8 cellular contexts compared by ENCODE assay signal in genomic region chr2:64049633-64050220, GRCh38. TPM values are rescaled to one million over a fixed set of nuclear protein-coding genes. Genes with fewer than 3 reads are reported as not detected.
DNase-seq lines count a peak whose midpoint lies in the region; ATAC-seq and TF ChIP-seq lines count a peak whose summit lies in the region.

No MANE protein-coding gene starts in this region.

- no peaks in the 10 kb centered on the region for H3K4me1 ChIP-seq in breast epithelium

- no peak overlapping the region for H3K4me3 Mint-ChIP-seq in WTC11

- H3K9me3 ChIP-seq in breast epithelium, result no peaks in the 10 kb centered on the region

- intact Hi-C loops in breast epithelium (cut with DNase I; ENCODE audit: low total_unique reads), result loop anchor here (10.0 kb wide), 1 partner anchor 275 kb away; no protein-coding TSS in a partner anchor

- H3K27ac Mint-ChIP-seq in WTC11, result peak overlapping the region; percentile 19; the same call in 1 of the 2 replicates

- POLR2A ChIA-PET in WTC11 (lab: Charles Lee), result interaction anchor here (0.7 kb wide), 1 partner anchor 544 kb away, joined by 4 read pairs; no protein-coding TSS in a partner anchor

- no peak overlapping the region for H3K27ac ChIP-seq in breast epithelium

- no peaks in the 10 kb centered on the region for H3K36me3 ChIP-seq in breast epithelium
- H3K36me3 ChIP-seq in kidney epithelial cell (ENCODE audit: control insufficient read depth, insufficient read depth, low read length), result no peaks in the 10 kb centered on the region

- peaks cover 45% of the 10 kb centered on the region for H3K4me1 Mint-ChIP-seq in WTC11

- no peaks in the 10 kb centered on the region for H3K9me3 Mint-ChIP-seq in WTC11

- DNase-seq in AG08396 (ENCODE audit: low spot score) (peak; percentile 71), NCI-H2196 treated with DMSO at 0.1 percent for 48 hours (lab: John Stamatoyannopoulos, UW; ENCODE audit: unreplicated experiment) (peak; percentile 21), WTC11 (ENCODE audit: low spot score) (peak; percentile 58), breast epithelium (ENCODE audit: low spot score in 2 of 2) (peak in 1 of 2 donors; percentile 41), kidney epithelial cell (ENCODE audit: low read depth) (no peak)
- DNase-seq in stimulated activated CD4-positive, alpha-beta T cell treated with anti-CD3 and anti-CD28 coated beads, Interleukin-4, amount 100 ng/mL, for 24 hours, result peak; percentile 76

- H3K27me3 ChIP-seq in breast epithelium, result no peaks in the 10 kb centered on the region
- H3K27me3 ChIP-seq in kidney epithelial cell (ENCODE audit: control insufficient read depth, insufficient read depth, low read length), result no peaks in the 10 kb centered on the region

- peak; percentile 50 for TF ChIP-seq CTCF in WTC11 (IDR thresholded peaks at IDR 0.05)
- TF ChIP-seq CTCF in breast epithelium (IDR thresholded peaks at IDR 0.05), result peak; percentile 27 to 94 (median 83)
- TF ChIP-seq CTCF in kidney epithelial cell (IDR thresholded peaks at IDR 0.05; ENCODE audit: insufficient read depth, low read length, poor library complexity, severe bottlenecking), result peak; percentile 83

- no peaks in the 10 kb centered on the region for H3K27me3 Mint-ChIP-seq in WTC11 (ENCODE audit: low read depth)

- ATAC-seq in GM18861 (IDR thresholded peaks at IDR 0.05; ENCODE audit: unreplicated experiment) (peak; percentile 73), HG03097 (IDR thresholded peaks at IDR 0.05; ENCODE audit: low FRiP score, unreplicated experiment) (peak; percentile 67), WTC11 (peak; percentile 90)

- no peaks in the 10 kb centered on the region for H3K36me3 Mint-ChIP-seq in WTC11

- CTCF ChIA-PET in WTC11 (lab: Charles Lee), result interaction anchor here (0.6 to 6.4 kb wide), 28 partner anchors 10 to 576 kb away, joined by 3 to 101 read pairs (median 3); no protein-coding TSS in a partner anchor

- no peak for TF ChIP-seq POLR2A in breast epithelium (IDR thresholded peaks at IDR 0.05)

- H3K4me3 ChIP-seq in breast epithelium (no peak overlapping the region), kidney epithelial cell (ENCODE audit: low read depth, low read length) (no peak overlapping the region)

TF ChIP-seq in WTC11, 78 proteins besides CTCF, POLR2A, EP300 and RAD21:
- TF ChIP-seq, protein P1, sequence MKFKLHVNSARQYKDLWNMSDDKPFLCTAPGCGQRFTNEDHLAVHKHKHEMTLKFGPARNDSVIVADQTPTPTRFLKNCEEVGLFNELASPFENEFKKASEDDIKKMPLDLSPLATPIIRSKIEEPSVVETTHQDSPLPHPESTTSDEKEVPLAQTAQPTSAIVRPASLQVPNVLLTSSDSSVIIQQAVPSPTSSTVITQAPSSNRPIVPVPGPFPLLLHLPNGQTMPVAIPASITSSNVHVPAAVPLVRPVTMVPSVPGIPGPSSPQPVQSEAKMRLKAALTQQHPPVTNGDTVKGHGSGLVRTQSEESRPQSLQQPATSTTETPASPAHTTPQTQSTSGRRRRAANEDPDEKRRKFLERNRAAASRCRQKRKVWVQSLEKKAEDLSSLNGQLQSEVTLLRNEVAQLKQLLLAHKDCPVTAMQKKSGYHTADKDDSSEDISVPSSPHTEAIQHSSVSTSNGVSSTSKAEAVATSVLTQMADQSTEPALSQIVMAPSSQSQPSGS (CRISPR knock-in tag; IDR thresholded peaks at IDR 0.05; ENCODE audit: borderline replicate concordance, low read depth), result no peak
- 0 out of 2 replicates have a peak, but pooled peaks have one; percentile 32 for TF ChIP-seq HMGXB4 (CRISPR knock-in tag; IDR thresholded peaks at IDR 0.05)

RNA-seq across cellular contexts. Expression of gene VPS54, which starts 30.5 kb away (rescaled TPM):
- total RNA-seq in WTC11 (2021), result 12.4 to 14.6 TPM (median 13.5 TPM) in 3 replicates
- total RNA-seq in breast epithelium, result 10 to 100 TPM; 26.9 to 39.8 (median 36.7) TPM
- total RNA-seq in kidney epithelial cell, result 15.9 and 17.7 TPM in 2 replicates
